ENCODE assay signal across 5 cellular contexts in genomic region chr6:41015860-41016259, GRCh38. TPM values are rescaled to one million over a fixed set of nuclear protein-coding genes. Genes with fewer than 3 reads are reported as not detected.
"Had no signal": no experiment of that assay in that cellular context is flagged by ENCODE, and none has a peak within 500 bp of the region (broad histone marks: within the 10 kb centered on the region; RNA-seq: fewer than 3 reads in every experiment).

No MANE protein-coding gene starts in this region.

RNA-seq across cellular contexts. Expression of gene UNC5CL, which starts 23.2 kb away (rescaled TPM):
- total RNA-seq: IMR-90 had no signal
- polyA plus RNA-seq: IMR-90 had no signal

RNA-seq across cellular contexts. Expression of gene TSPO2, which starts 26.4 kb away (rescaled TPM):
- total RNA-seq: HepG2, HT-29, IMR-90 had no signal
- polyA plus RNA-seq: IgD-negative memory B cell, IMR-90 had no signal

RNA-seq across cellular contexts. Expression of gene APOBEC2, which starts 37.1 kb away (rescaled TPM):
- total RNA-seq: HT-29, HT1080, IMR-90 had no signal
- polyA plus RNA-seq: HepG2, IMR-90 had no signal
